ENCODE assay signal across 19 cellular contexts in genomic region chr22:26851125-26851524, GRCh38.
DNase-seq lines count a peak whose midpoint lies in the region; ATAC-seq and TF ChIP-seq lines count a peak whose summit lies in the region.
"Had no signal": no experiment of that assay in that cellular context is flagged by ENCODE, and none has a peak within 500 bp of the region (broad histone marks: within the 10 kb centered on the region; RNA-seq: fewer than 3 reads in every experiment).

No MANE protein-coding gene starts in this region.

- H3K27me3 ChIP-seq in endodermal cell (ENCODE audit: control insufficient read depth, insufficient read depth, low read length, poor library complexity, severe bottlenecking) (peaks cover 5% of the 10 kb centered on the region), lung (ENCODE audit: control insufficient read depth, insufficient read depth) (no peaks in the 10 kb centered on the region), vagina (no peaks in the 10 kb centered on the region), GM23338 (ENCODE audit: insufficient read depth) (no peaks in the 10 kb centered on the region)
- H3K27me3 ChIP-seq: BLaER1 had no signal

- H3K4me3 Mint-ChIP-seq in activated CD8-positive, alpha-beta memory T cell treated with anti-CD3 and anti-CD28 coated beads, Interleukin-2, amount 10 ng/mL, durations not matched to agents 7 days and 5 days = no peak overlapping the region
- no peak overlapping the region for H3K4me3 Mint-ChIP-seq in endodermal cell
- no peak overlapping the region for H3K4me3 Mint-ChIP-seq in GM23338
- H3K4me3 Mint-ChIP-seq: CD14-positive monocyte; CD4-positive, alpha-beta memory T cell; HFFc6 had no signal

- H3K4me1 Mint-ChIP-seq in activated CD8-positive, alpha-beta memory T cell treated with anti-CD3 and anti-CD28 coated beads, Interleukin-2, amount 10 ng/mL, durations not matched to agents 7 days and 5 days = peaks cover 14% of the 10 kb centered on the region
- H3K4me1 Mint-ChIP-seq in endodermal cell (peaks cover 2% of the 10 kb centered on the region), GM23338 (peaks cover 5% of the 10 kb centered on the region; the same call in 1 of the 3 replicates)
- H3K4me1 Mint-ChIP-seq: CD4-positive, alpha-beta memory T cell had no signal

- TF ChIP-seq CTCF in endodermal cell (conservative IDR thresholded peaks at IDR 0.05) = no peak
- no peak for TF ChIP-seq CTCF in lung (IDR thresholded peaks at IDR 0.05; ENCODE audit: control extremely low read depth, extremely low read depth)
- no peak for TF ChIP-seq CTCF in vagina (IDR thresholded peaks at IDR 0.05)
- TF ChIP-seq CTCF in GM23338 (conservative IDR thresholded peaks at IDR 0.05; ENCODE audit: low read depth in 2 of 2) = no peak

- H3K36me3 ChIP-seq in endodermal cell (ENCODE audit: control insufficient read depth, insufficient read depth, low read length) (no peaks in the 10 kb centered on the region), lung (ENCODE audit: control insufficient read depth in 2 of 2, insufficient read depth in 2 of 2, low read length in 2 of 2) (no peaks in the 10 kb centered on the region), vagina (no peaks in the 10 kb centered on the region), GM23338 (ENCODE audit: insufficient read depth) (no peaks in the 10 kb centered on the region)
- H3K36me3 ChIP-seq: BLaER1 had no signal

- H3K9ac ChIP-seq in endodermal cell (ENCODE audit: extremely low read depth, low read length, poor library complexity, severe bottlenecking) = no peak overlapping the region
- H3K9ac ChIP-seq: BLaER1 had no signal

- no peaks in the 10 kb centered on the region for H3K9me2 ChIP-seq in GM23338 (ENCODE audit: insufficient read depth)

- no peaks in the 10 kb centered on the region for H3K79me2 ChIP-seq in GM23338 (replicated peaks; ENCODE audit: insufficient read depth)

- H3K27ac ChIP-seq in endodermal cell (ENCODE audit: low read depth, low read length) (no peak overlapping the region), lung (ENCODE audit: low read depth in 1 of 2, low read length in 1 of 2) (no peak overlapping the region), vagina (no peak overlapping the region), GM23338 (ENCODE audit: low read depth) (no peak overlapping the region)
- H3K27ac ChIP-seq: 22Rv1, A549, BLaER1 had no signal

- H3K4me1 ChIP-seq in endodermal cell (ENCODE audit: control insufficient read depth, insufficient read depth, low read length) = no peaks in the 10 kb centered on the region
- no peaks in the 10 kb centered on the region for H3K4me1 ChIP-seq in lung (ENCODE audit: control insufficient read depth in 2 of 2, insufficient read depth in 2 of 2, low read length in 2 of 2)
- no peaks in the 10 kb centered on the region for H3K4me1 ChIP-seq in vagina
- H3K4me1 ChIP-seq in GM23338 (ENCODE audit: insufficient read depth) = no peaks in the 10 kb centered on the region
- H3K4me1 ChIP-seq: A549 had no signal

- ATAC-seq in activated CD8-positive, alpha-beta memory T cell treated with anti-CD3 and anti-CD28 coated beads, Interleukin-2, amount 10 ng/mL, durations not matched to agents 7 days and 5 days = no peak
- no peak for ATAC-seq in lung (ENCODE audit: insufficient read depth, low FRiP score)
- ATAC-seq in GM23338 = no peak
- ATAC-seq: A549, HCT116 had no signal

- H3K4me2 ChIP-seq in GM23338 = no peak overlapping the region
- H3K4me2 ChIP-seq: A549, BLaER1 had no signal

- no peaks in the 10 kb centered on the region for H3K9me3 ChIP-seq in endodermal cell (ENCODE audit: control insufficient read depth, low read length)
- H3K9me3 ChIP-seq in lung (ENCODE audit: control insufficient read depth in 2 of 2, insufficient read depth in 1 of 2, low read length in 1 of 2) = no peaks in the 10 kb centered on the region
- H3K9me3 ChIP-seq in vagina = no peaks in the 10 kb centered on the region
- H3K9me3 ChIP-seq: A549, BLaER1 had no signal

- CTCF ChIA-PET in activated CD8-positive, alpha-beta memory T cell treated with anti-CD3 and anti-CD28 coated beads, Interleukin-2, amount 10 ng/mL, durations not matched to agents 7 days and 5 days (lab: Charles Lee) = no interaction called here

- peak; percentile 34 for DNase-seq in activated CD8-positive, alpha-beta memory T cell treated with anti-CD3 and anti-CD28 coated beads, Interleukin-2, amount 10 ng/mL, durations not matched to agents 7 days and 5 days
- DNase-seq in activated CD8-positive, alpha-beta memory T cell treated with anti-CD3 and anti-CD28 coated beads, Interleukin-2, amount 50 U/mL, for 4 hours = no peak
- DNase-seq in endodermal cell (peak; percentile 18), lung (ENCODE audit: low spot score) (peak; percentile 9), vagina (ENCODE audit: extremely low spot score in 2 of 2) (peak; percentile 18 to 70), GM23338 (ENCODE audit: low spot score) (no peak), cortex of kidney (lab: John Stamatoyannopoulos, UW) (no peak)
- DNase-seq: CD4-positive, alpha-beta memory T cell; DMS153; DMS79 treated with DMSO at 0.1 percent for 48 hours; GF-D8; GOT3; H7; HFFc6 had no signal

- WGBS in endodermal cell (ENCODE audit: insufficient coverage in 1 of 2, insufficient read length in 1 of 2), 2 experiments = 71 to 91% methylated on average over 1 of the region's 1 CpG
- WGBS in lung, 2 donors = 65 to 83% methylated on average over 1 of the region's 1 CpG

- no peaks in the 10 kb centered on the region for H3K36me3 Mint-ChIP-seq in activated CD8-positive, alpha-beta memory T cell treated with anti-CD3 and anti-CD28 coated beads, Interleukin-2, amount 10 ng/mL, durations not matched to agents 7 days and 5 days
- H3K36me3 Mint-ChIP-seq in endodermal cell (ENCODE audit: low read depth) = no peaks in the 10 kb centered on the region
- H3K36me3 Mint-ChIP-seq in GM23338 (ENCODE audit: low read depth) = no peaks in the 10 kb centered on the region
- H3K36me3 Mint-ChIP-seq: CD14-positive monocyte had no signal

- no peaks in the 10 kb centered on the region for H4K20me1 ChIP-seq in GM23338 (replicated peaks; ENCODE audit: insufficient read depth)
- H4K20me1 ChIP-seq: BLaER1 had no signal

- no peaks in the 10 kb centered on the region for H3K27me3 Mint-ChIP-seq in activated CD8-positive, alpha-beta memory T cell treated with anti-CD3 and anti-CD28 coated beads, Interleukin-2, amount 10 ng/mL, durations not matched to agents 7 days and 5 days
- H3K27me3 Mint-ChIP-seq in endodermal cell (ENCODE audit: insufficient read depth) (peaks cover 16% of the 10 kb centered on the region), GM23338 (ENCODE audit: insufficient read depth, low read depth, poor library complexity) (peaks cover 1% of the 10 kb centered on the region)
- H3K27me3 Mint-ChIP-seq: CD4-positive, alpha-beta memory T cell had no signal

- H3K9me3 Mint-ChIP-seq in activated CD8-positive, alpha-beta memory T cell treated with anti-CD3 and anti-CD28 coated beads, Interleukin-2, amount 10 ng/mL, durations not matched to agents 7 days and 5 days (ENCODE audit: low read depth) = no peaks in the 10 kb centered on the region
- H3K9me3 Mint-ChIP-seq in endodermal cell (no peaks in the 10 kb centered on the region), GM23338 (no peaks in the 10 kb centered on the region)
- H3K9me3 Mint-ChIP-seq: CD4-positive, alpha-beta memory T cell; HFFc6 had no signal

- H3K4me3 ChIP-seq in endodermal cell (ENCODE audit: low read length) (no peak overlapping the region), lung (no peak overlapping the region), vagina (no peak overlapping the region), GM23338 (no peak overlapping the region)
- H3K4me3 ChIP-seq: A549, BLaER1 had no signal

- H2AFZ ChIP-seq in GM23338 = no peak overlapping the region

- intact Hi-C loops in vagina (cut with DNase I) = no loop called here

- TF ChIP-seq POLR2A in vagina (IDR thresholded peaks at IDR 0.05) = no peak

- H3F3A ChIP-seq in GM23338 (replicated peaks; ENCODE audit: low read depth) = no peaks in the 10 kb centered on the region

- H3K27ac Mint-ChIP-seq in activated CD8-positive, alpha-beta memory T cell treated with anti-CD3 and anti-CD28 coated beads, Interleukin-2, amount 10 ng/mL, durations not matched to agents 7 days and 5 days = no peak overlapping the region
- H3K27ac Mint-ChIP-seq in endodermal cell = no peak overlapping the region
- H3K27ac Mint-ChIP-seq in GM23338 = no peak overlapping the region
- H3K27ac Mint-ChIP-seq: CD14-positive monocyte, HFFc6 had no signal

TF ChIP-seq in GM23338, 12 proteins besides CTCF, POLR2A, EP300 and RAD21 (continues in another document):
- TF ChIP-seq NANOG (IDR thresholded peaks at IDR 0.05; ENCODE audit: borderline replicate concordance) (no peak), JUNB (IDR thresholded peaks at IDR 0.05; ENCODE audit: unreplicated experiment) (no peak), ZNF331 (CRISPR knock-in tag; IDR thresholded peaks at IDR 0.05; ENCODE audit: low read depth) (no peak), STAT1 (IDR thresholded peaks at IDR 0.05; ENCODE audit: unreplicated experiment) (no peak)

Comparison
In these comparisons a context has a peak if more than half of its experiments do, and no peak if none do; other contexts are left out.
1. DNase-seq: peak in activated CD8-positive, alpha-beta memory T cell treated with anti-CD3 and anti-CD28 coated beads, Interleukin-2, amount 10 ng/mL, durations not matched to agents 7 days and 5 days (single experiment), endodermal cell (single experiment), lung (single experiment) and vagina (2 of 2); none in activated CD8-positive, alpha-beta memory T cell treated with anti-CD3 and anti-CD28 coated beads, Interleukin-2, amount 50 U/mL, for 4 hours (single experiment), GM23338 (single experiment) and cortex of kidney (single experiment).